16 cellular contexts compared by ENCODE assay signal in genomic region chr11:67397536-67397935, GRCh38. TPM values are rescaled to one million over a fixed set of nuclear protein-coding genes. Genes with fewer than 3 reads are reported as not detected.
DNase-seq lines count a peak whose midpoint lies in the region; ATAC-seq and TF ChIP-seq lines count a peak whose summit lies in the region.
"Had no signal": no experiment of that assay in that cellular context is flagged by ENCODE, and none has a peak within 500 bp of the region (broad histone marks: within the 10 kb centered on the region; RNA-seq: fewer than 3 reads in every experiment).

No MANE protein-coding gene starts in this region.

- no peak overlapping the region for H3K56ac ChIP-seq in IMR-90 (ENCODE audit: extremely low read depth, insufficient read depth, low read length)

- BruUV-seq in IMR-90 (replicated peaks; lab: Mats Ljungman, UMichigan), result no TSS peak

- H3K27me3 ChIP-seq in CD8-positive, alpha-beta T cell (ENCODE audit: insufficient read depth, low read length), result no peaks in the 10 kb centered on the region
- H3K27me3 ChIP-seq in IMR-90 (ENCODE audit: control insufficient read depth, insufficient read depth, low read length), result no peaks in the 10 kb centered on the region
- H3K27me3 ChIP-seq: ascending aorta had no signal

- no peak overlapping the region for H2BK20ac ChIP-seq in IMR-90 (ENCODE audit: low read depth, low read length)

- H4K5ac ChIP-seq in IMR-90 (ENCODE audit: low read depth, low read length), result no peak overlapping the region

- peak overlapping the region; percentile 49 for H3K4me3 Mint-ChIP-seq in CD8-positive, alpha-beta T cell
- H3K4me3 Mint-ChIP-seq in nephron, result peak overlapping the region; percentile 40 to 55 (median 55)
- H3K4me3 Mint-ChIP-seq: dendritic cell treated with granulocyte-macrophage colony-stimulating factor and Interleukin-4, amounts not matched to agents 40 ng/mL and 50 ng/mL, for 4 days had no signal

- no peak overlapping the region for H4K8ac ChIP-seq in IMR-90 (ENCODE audit: low read depth in 2 of 2, low read length in 2 of 2)

- ATAC-seq in CD8-positive, alpha-beta T cell, result no peak
- ATAC-seq in IMR-90 (ENCODE audit: low read depth) (no peak), HG02870 (IDR thresholded peaks at IDR 0.05; ENCODE audit: unreplicated experiment) (no peak)
- ATAC-seq in activated naive CD4-positive, alpha-beta T cell treated with anti-CD3 and anti-CD28 coated beads, Interleukin-2, amount 50 U/mL, for 72 hours, result no peak
- ATAC-seq: activated CD4-positive, CD25-positive, alpha-beta regulatory T cell treated with anti-CD3 and anti-CD28 coated beads, Interleukin-2, amount 50 U/mL, for 24 hours; PC-3 had no signal

- H3K18ac ChIP-seq in IMR-90 (ENCODE audit: low read depth, low read length), result no peak overlapping the region

- no peak for TF ChIP-seq CTCF in CD8-positive, alpha-beta T cell (IDR thresholded peaks at IDR 0.05)
- TF ChIP-seq CTCF in IMR-90 (conservative IDR thresholded peaks at IDR 0.05; ENCODE audit: low read depth, low read length) (no peak), nephron (IDR thresholded peaks at IDR 0.05; ENCODE audit: unreplicated experiment in 3 of 3) (no peak)

- H3K4me1 ChIP-seq in CD8-positive, alpha-beta T cell (ENCODE audit: insufficient read depth, low read length), result peaks cover 62% of the 10 kb centered on the region
- peaks cover 14% of the 10 kb centered on the region for H3K4me1 ChIP-seq in IMR-90 (ENCODE audit: control insufficient read depth, insufficient read depth, low read length)

- peak overlapping the region; percentile 73 for H3K27ac Mint-ChIP-seq in CD8-positive, alpha-beta T cell
- peak overlapping the region; percentile 38 to 81 for H3K27ac Mint-ChIP-seq in activated naive CD4-positive, alpha-beta T cell treated with anti-CD3 and anti-CD28 coated beads, Interleukin-2, amount 50 U/mL, for 72 hours
- H3K27ac Mint-ChIP-seq in nephron, result no peak overlapping the region
- H3K27ac Mint-ChIP-seq: progenitor cell of endocrine pancreas had no signal

- H2AFZ ChIP-seq in IMR-90 (replicated peaks; ENCODE audit: low read length, poor library complexity), result no peak overlapping the region

- no peak for TF ChIP-seq POLR2A in IMR-90 (IDR thresholded peaks at IDR 0.05; ENCODE audit: low read depth, low read length)

- H3K27ac ChIP-seq in CD8-positive, alpha-beta T cell (ENCODE audit: low read depth, low read length), result peak overlapping the region; percentile 8
- no peak overlapping the region for H3K27ac ChIP-seq in IMR-90 (ENCODE audit: insufficient read depth, low read length)
- H3K27ac ChIP-seq: ascending aorta had no signal

- no peak overlapping the region for H2AK5ac ChIP-seq in IMR-90 (ENCODE audit: low read depth, low read length)

- H3K4ac ChIP-seq in IMR-90 (ENCODE audit: low read depth, low read length), result no peak overlapping the region

- H3K9me1 ChIP-seq in IMR-90 (ENCODE audit: insufficient read depth, low read length), result no peaks in the 10 kb centered on the region

- H2BK120ac ChIP-seq in IMR-90 (ENCODE audit: low read depth, low read length), result no peak overlapping the region

- H3K4me1 Mint-ChIP-seq in CD8-positive, alpha-beta T cell (ENCODE audit: low read depth), result peaks cover 49% of the 10 kb centered on the region
- peaks cover 20% of the 10 kb centered on the region for H3K4me1 Mint-ChIP-seq in nephron

- peak overlapping the region; percentile 42 for H2AK9ac ChIP-seq in IMR-90 (replicated peaks; ENCODE audit: low read depth, low read length, poor library complexity)

- no peaks in the 10 kb centered on the region for H3K9me3 Mint-ChIP-seq in CD8-positive, alpha-beta T cell
- H3K9me3 Mint-ChIP-seq in activated naive CD4-positive, alpha-beta T cell treated with anti-CD3 and anti-CD28 coated beads, Interleukin-2, amount 50 U/mL, for 72 hours, result no peaks in the 10 kb centered on the region
- H3K9me3 Mint-ChIP-seq in nephron, result no peaks in the 10 kb centered on the region
- H3K9me3 Mint-ChIP-seq: dendritic cell treated with granulocyte-macrophage colony-stimulating factor and Interleukin-4, amounts not matched to agents 40 ng/mL and 50 ng/mL, for 4 days had no signal

- POLR2A ChIA-PET in CD8-positive, alpha-beta T cell (lab: Charles Lee), result interaction anchor here (1.0 to 8.8 kb wide), 4 partner anchors 8 to 38 kb away, joined by 3 to 275 read pairs (median 4); partner anchors contain the start of gene CARNS1
- POLR2A ChIA-PET in IMR-90 (lab: Charles Lee; ENCODE audit: unreplicated experiment), result no interaction called here

- H3K4me3 ChIP-seq in CD8-positive, alpha-beta T cell (ENCODE audit: low read depth, low read length), result no peak overlapping the region
- no peak overlapping the region for H3K4me3 ChIP-seq in IMR-90 (ENCODE audit: insufficient read depth, low read depth, low read length)
- H3K4me3 ChIP-seq: ascending aorta had no signal

- H3K36me3 ChIP-seq in CD8-positive, alpha-beta T cell (ENCODE audit: insufficient read depth, low read length), result peaks cover 30% of the 10 kb centered on the region
- peaks cover 43% of the 10 kb centered on the region for H3K36me3 ChIP-seq in IMR-90 (ENCODE audit: control insufficient read depth, insufficient read depth, low read length)

- CTCF ChIA-PET in CD8-positive, alpha-beta T cell (lab: Charles Lee), result interaction anchor here (1.4 to 40.7 kb wide), 3 partner anchors 8 to 36 kb away, joined by 5 to 1319 read pairs (median 43); partner anchors contain the start of genes CLCF1 and POLD4
- CTCF ChIA-PET in IMR-90 (lab: Yijun Ruan, JAX), result no interaction called here

- H3K36me3 Mint-ChIP-seq in CD8-positive, alpha-beta T cell, result peaks cover 47% of the 10 kb centered on the region
- peaks cover 19 to 22% of the 10 kb centered on the region in 2 donors for H3K36me3 Mint-ChIP-seq in activated naive CD4-positive, alpha-beta T cell treated with anti-CD3 and anti-CD28 coated beads, Interleukin-2, amount 50 U/mL, for 72 hours
- peaks cover 14% of the 10 kb centered on the region for H3K36me3 Mint-ChIP-seq in nephron (ENCODE audit: low read depth)

- DNase-seq in CD8-positive, alpha-beta T cell, result no peak
- DNase-seq in IMR-90 (no peak), NCI-H2227 treated with DMSO at 0.1 percent for 48 hours (lab: John Stamatoyannopoulos, UW) (no peak), CD1c-positive myeloid dendritic cell (ENCODE audit: extremely low spot score) (no peak)
- DNase-seq in activated naive CD4-positive, alpha-beta T cell treated with anti-CD3 and anti-CD28 coated beads, Interleukin-2, amount 50 U/mL, for 72 hours (ENCODE audit: low spot score in 2 of 2), result peak in 1 of 2 donors; percentile 57
- DNase-seq: GDM1, kidney glomerular epithelial cell, NCI-H1694 treated with DMSO at 0.1 percent for 48 hours, NCI-H510A treated with DMSO at 0.1 percent for 48 hours, PC-3 had no signal

- WGBS in IMR-90 (ENCODE audit: extremely low coverage in 2 of 2, insufficient read length in 1 of 2), 2 experiments, result no CpG with 5 or more reads among the region's 6 CpGs

- in situ Hi-C loops in IMR-90 (cut with MboI; ENCODE audit: low sequenced_read_pairs), result no loop called here

- H2BK5ac ChIP-seq in IMR-90 (ENCODE audit: low read depth, low read length, poor library complexity, severe bottlenecking), result no peak overlapping the region

- peaks cover 17 to 39% of the 10 kb centered on the region in 2 experiments; a peak in 3 of 4 replicates for H3K79me1 ChIP-seq in IMR-90 (ENCODE audit: low read depth in 1 of 2, low read length in 2 of 2)

- H3K9ac ChIP-seq in IMR-90 (ENCODE audit: low read depth, low read length), result no peak overlapping the region

- H3K9me3 ChIP-seq in CD8-positive, alpha-beta T cell (ENCODE audit: low read length), result no peaks in the 10 kb centered on the region
- no peaks in the 10 kb centered on the region for H3K9me3 ChIP-seq in IMR-90 (ENCODE audit: control insufficient read depth, insufficient read depth, low read length)
- H3K9me3 ChIP-seq: ascending aorta had no signal

- dilution Hi-C loops in IMR-90 (cut with HindIII; ENCODE audit: low sequenced_read_pairs, unreplicated experiment), result no loop called here

- no peaks in the 10 kb centered on the region for H3K27me3 Mint-ChIP-seq in CD8-positive, alpha-beta T cell (ENCODE audit: low read depth)
- H3K27me3 Mint-ChIP-seq in nephron (ENCODE audit: low read depth), result no peaks in the 10 kb centered on the region
- H3K27me3 Mint-ChIP-seq: dendritic cell treated with granulocyte-macrophage colony-stimulating factor and Interleukin-4, amounts not matched to agents 40 ng/mL and 50 ng/mL, for 4 days; progenitor cell of endocrine pancreas had no signal

- no peak overlapping the region for H3K23ac ChIP-seq in IMR-90 (ENCODE audit: low read depth, low read length)

- no peak overlapping the region for H3K14ac ChIP-seq in IMR-90 (replicated peaks; ENCODE audit: low read depth, low read length)

- no peak for TF ChIP-seq RAD21 in IMR-90 (IDR thresholded peaks at IDR 0.05; ENCODE audit: low read length)

- no peak overlapping the region for H2BK15ac ChIP-seq in IMR-90 (ENCODE audit: low read depth, low read length)

- intact Hi-C loops in CD8-positive, alpha-beta T cell (cut with DNase I, micrococcal nuclease), result loop anchor here in 1 of 2 experiments (10.0 kb wide), 1 partner anchor 207 kb away; the partner anchor contains the start of gene NDUFV1
- intact Hi-C loops in IMR-90 (cut with micrococcal nuclease), result no loop called here

- H3K4me2 ChIP-seq in IMR-90 (ENCODE audit: low read depth, low read length), result no peak overlapping the region

- peaks cover 35% of the 10 kb centered on the region for H4K20me1 ChIP-seq in IMR-90 (ENCODE audit: insufficient read depth, low read length)

- no peak overlapping the region for H4K91ac ChIP-seq in IMR-90 (ENCODE audit: insufficient read depth, low read depth, low read length)

RNA-seq across cellular contexts. Expression of gene PPP1CA, which starts 4.1 kb away (rescaled TPM):
- 10 to 100 TPM; 40.5 to 42.2 TPM for total RNA-seq in CD8-positive, alpha-beta T cell
- total RNA-seq in IMR-90 (2012; rRNA removed), result 294 and 313 TPM in 2 replicates
- polyA plus RNA-seq in IMR-90 (2012; rRNA removed), result 228 and 260 TPM in 2 replicates
- 268 and 304 TPM in 2 replicates for polyA plus RNA-seq in IMR-90 (2012; cell fraction: cytosol; rRNA removed)
- 122 and 203 TPM in 2 replicates for polyA plus RNA-seq in IMR-90 (2012; cell fraction: nucleus; rRNA removed; ENCODE audit: low replicate concordance)
- 100 to 1,000 TPM; 238 to 253 TPM for total RNA-seq in activated naive CD4-positive, alpha-beta T cell treated with anti-CD3 and anti-CD28 coated beads, Interleukin-2, amount 50 U/mL, for 72 hours

RNA-seq across cellular contexts. Expression of gene RAD9A, which starts 5.8 kb away (rescaled TPM):
- 10 to 100 TPM; 13.7 to 14.1 TPM for total RNA-seq in CD8-positive, alpha-beta T cell
- total RNA-seq in IMR-90 (2012; rRNA removed), result 1.9 and 2.0 TPM in 2 replicates
- 10.3 and 12.6 TPM in 2 replicates for polyA plus RNA-seq in IMR-90 (2012; rRNA removed)
- 8.4 and 12.7 TPM in 2 replicates for polyA plus RNA-seq in IMR-90 (2012; cell fraction: cytosol; rRNA removed)
- 53.4 and 98.2 TPM in 2 replicates for polyA plus RNA-seq in IMR-90 (2012; cell fraction: nucleus; rRNA removed; ENCODE audit: low replicate concordance)
- total RNA-seq in activated naive CD4-positive, alpha-beta T cell treated with anti-CD3 and anti-CD28 coated beads, Interleukin-2, amount 50 U/mL, for 72 hours, result 10 to 100 TPM; 35.6 to 53.7 TPM

RNA-seq across cellular contexts. Expression of gene TBC1D10C, which starts 6.3 kb away (rescaled TPM):
- 100 to 1,000 TPM; 197 to 201 TPM for total RNA-seq in CD8-positive, alpha-beta T cell
- under 0.01 and 0.18 TPM in 2 replicates for total RNA-seq in IMR-90 (2012; rRNA removed)
- 0.07 and 0.11 TPM in 2 replicates for polyA plus RNA-seq in IMR-90 (2012; rRNA removed)
- 0.09 and 0.12 TPM in 2 replicates for polyA plus RNA-seq in IMR-90 (2012; cell fraction: cytosol; rRNA removed)
- 0.44 and 0.94 TPM in 2 replicates for polyA plus RNA-seq in IMR-90 (2012; cell fraction: nucleus; rRNA removed; ENCODE audit: low replicate concordance)
- 100 to 1,000 TPM; 135 to 155 TPM for total RNA-seq in activated naive CD4-positive, alpha-beta T cell treated with anti-CD3 and anti-CD28 coated beads, Interleukin-2, amount 50 U/mL, for 72 hours
- total RNA-seq: PC-3 had no signal

RNA-seq across cellular contexts. Expression of gene CARNS1, which starts 17.9 kb away (rescaled TPM):
- total RNA-seq in CD8-positive, alpha-beta T cell, result 10 to 100 TPM; 11.2 to 12.1 TPM
- under 0.01 TPM in 2 replicates for total RNA-seq in IMR-90 (2012; rRNA removed)
- polyA plus RNA-seq in IMR-90 (2012; rRNA removed), result 0.23 and 0.32 TPM in 2 replicates
- polyA plus RNA-seq in IMR-90 (2012; cell fraction: cytosol; rRNA removed), result 0.09 and 0.19 TPM in 2 replicates
- polyA plus RNA-seq in IMR-90 (2012; cell fraction: nucleus; rRNA removed; ENCODE audit: low replicate concordance), result 1.1 and 2.8 TPM in 2 replicates
- 1 to 10 TPM; 1.4 to 4.5 TPM for total RNA-seq in activated naive CD4-positive, alpha-beta T cell treated with anti-CD3 and anti-CD28 coated beads, Interleukin-2, amount 50 U/mL, for 72 hours

RNA-seq across cellular contexts. Expression of gene CLCF1, which starts 24.1 kb away (rescaled TPM):
- 1 to 10 TPM; 7.1 to 7.8 TPM for total RNA-seq in CD8-positive, alpha-beta T cell
- 5.0 and 5.6 TPM in 2 replicates for total RNA-seq in IMR-90 (2012; rRNA removed)
- 27.8 and 34.4 TPM in 2 replicates for polyA plus RNA-seq in IMR-90 (2012; rRNA removed)
- polyA plus RNA-seq in IMR-90 (2012; cell fraction: cytosol; rRNA removed), result 20.6 and 36.3 TPM in 2 replicates
- polyA plus RNA-seq in IMR-90 (2012; cell fraction: nucleus; rRNA removed; ENCODE audit: low replicate concordance), result 61.2 and 132 TPM in 2 replicates
- under 1 TPM in 1 of 2 donors, not detected in 1; 0.89 TPM for total RNA-seq in activated naive CD4-positive, alpha-beta T cell treated with anti-CD3 and anti-CD28 coated beads, Interleukin-2, amount 50 U/mL, for 72 hours

Comparison
In these comparisons a context has a peak if more than half of its experiments do, and no peak if none do; other contexts are left out.
1. H3K27ac Mint-ChIP-seq: peak in CD8-positive, alpha-beta T cell (single experiment) and activated naive CD4-positive, alpha-beta T cell treated with anti-CD3 and anti-CD28 coated beads, Interleukin-2, amount 50 U/mL, for 72 hours (2 of 2); none in nephron (0 of 3).
2. RNA of gene TBC1D10C, which starts 6.3 kb away (total RNA-seq): 197 to 201 TPM in CD8-positive, alpha-beta T cell and 135 to 155 TPM in activated naive CD4-positive, alpha-beta T cell treated with anti-CD3 and anti-CD28 coated beads, Interleukin-2, amount 50 U/mL, for 72 hours; under 0.01 to 0.18 TPM in IMR-90; every median in the first group is over 100 times any median in the second.